In the genomic region with DNA sequence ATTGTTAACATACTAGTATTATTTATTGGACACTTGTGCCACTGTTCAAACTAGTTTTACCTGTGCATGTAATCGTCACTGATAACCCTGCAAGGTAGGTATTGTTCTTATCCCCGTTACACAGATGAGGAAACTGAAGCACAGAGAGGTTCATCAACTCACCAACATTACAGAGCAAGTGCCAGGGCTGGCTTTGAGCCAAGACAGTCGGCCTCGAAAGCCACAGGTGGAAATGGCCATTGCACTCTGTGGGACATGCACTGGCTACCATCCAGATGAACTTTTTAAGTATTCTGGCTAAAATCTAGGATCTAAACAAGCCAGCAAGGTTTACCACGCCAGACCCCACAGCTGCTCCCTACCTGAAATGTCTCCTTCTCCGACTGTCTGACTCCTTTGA, we compare ENCODE assay signal across 21 cellular contexts.
"Had no signal": no experiment of that assay in that cellular context is flagged by ENCODE, and none has a peak within 500 bp of the region (broad histone marks: within the 10 kb centered on the region; RNA-seq: fewer than 3 reads in every experiment).

No MANE protein-coding gene starts in this region.

- H3K27me3 Mint-ChIP-seq: central memory CD8-positive, alpha-beta T cell; naive B cell; stimulated activated naive CD8-positive, alpha-beta T cell treated with anti-CD3 and anti-CD28 coated beads, Interleukin-15, amount 100 ng/mL, for 72 hours; type B pancreatic cell had no signal

- ATAC-seq: esophagus mucosa; gastrocnemius medialis; heart left ventricle; left lung; stimulated activated naive CD8-positive, alpha-beta T cell treated with anti-CD3 and anti-CD28 coated beads, Interleukin-15, amount 100 ng/mL, for 72 hours had no signal

- H3K4me3 Mint-ChIP-seq: central memory CD8-positive, alpha-beta T cell; naive B cell; neural crest cell; stimulated activated naive CD8-positive, alpha-beta T cell treated with anti-CD3 and anti-CD28 coated beads, Interleukin-15, amount 100 ng/mL, for 72 hours; T-helper 1 cell treated with Interleukin-12 subunit alpha and Interleukin-12 subunit beta and Interleukin-4 antibody, amounts not matched to agents 30 μg/mL and 1 μg/mL, for 36 hours; type B pancreatic cell had no signal

- H3K27ac ChIP-seq: colonic mucosa, gastrocnemius medialis, heart left ventricle, left lung, right atrium auricular region, skin epidermis, WERI-Rb-1 had no signal

- H3K9me3 ChIP-seq: colonic mucosa, gastrocnemius medialis, heart left ventricle, left lung, prostate gland, right atrium auricular region had no signal

- H3K9me3 Mint-ChIP-seq: central memory CD8-positive, alpha-beta T cell; naive B cell; stimulated activated naive CD8-positive, alpha-beta T cell treated with anti-CD3 and anti-CD28 coated beads, Interleukin-15, amount 100 ng/mL, for 72 hours; T-helper 1 cell treated with Interleukin-12 subunit alpha and Interleukin-12 subunit beta and Interleukin-4 antibody, amounts not matched to agents 30 μg/mL and 1 μg/mL, for 36 hours; type B pancreatic cell had no signal

- FAIRE-seq: kidney had no signal

- DNase-seq: activated CD4-positive, alpha-beta T cell treated with anti-CD3 and anti-CD28 coated beads for 1 hour; activated CD4-positive, alpha-beta T cell treated with anti-CD3 and anti-CD28 coated beads, Interleukin-2, amount 50 U/mL, for 48 hours; activated naive CD4-positive, alpha-beta T cell; aorta; colonic mucosa; gastrocnemius medialis; heart left ventricle; kidney; left lung; mammary epithelial cell; naive B cell; stimulated activated naive CD8-positive, alpha-beta T cell treated with anti-CD3 and anti-CD28 coated beads, Interleukin-15, amount 100 ng/mL, for 72 hours; WERI-Rb-1 had no signal

- H3K27ac Mint-ChIP-seq: T-helper 1 cell treated with Interleukin-12 subunit alpha and Interleukin-12 subunit beta and Interleukin-4 antibody, amounts not matched to agents 30 μg/mL and 1 μg/mL, for 36 hours had no signal

- H3K36me3 ChIP-seq: colonic mucosa, prostate gland had no signal

- H3K4me3 ChIP-seq: colonic mucosa, gastrocnemius medialis, heart left ventricle, left lung, prostate gland, right atrium auricular region, skin epidermis had no signal

- H3K4me1 ChIP-seq: colonic mucosa, gastrocnemius medialis, heart left ventricle, left lung, prostate gland, right atrium auricular region had no signal

- H3K27me3 ChIP-seq: colonic mucosa, gastrocnemius medialis, heart left ventricle, left lung, right atrium auricular region had no signal

- H3K4me1 Mint-ChIP-seq: central memory CD8-positive, alpha-beta T cell had no signal
